In the genomic region with DNA sequence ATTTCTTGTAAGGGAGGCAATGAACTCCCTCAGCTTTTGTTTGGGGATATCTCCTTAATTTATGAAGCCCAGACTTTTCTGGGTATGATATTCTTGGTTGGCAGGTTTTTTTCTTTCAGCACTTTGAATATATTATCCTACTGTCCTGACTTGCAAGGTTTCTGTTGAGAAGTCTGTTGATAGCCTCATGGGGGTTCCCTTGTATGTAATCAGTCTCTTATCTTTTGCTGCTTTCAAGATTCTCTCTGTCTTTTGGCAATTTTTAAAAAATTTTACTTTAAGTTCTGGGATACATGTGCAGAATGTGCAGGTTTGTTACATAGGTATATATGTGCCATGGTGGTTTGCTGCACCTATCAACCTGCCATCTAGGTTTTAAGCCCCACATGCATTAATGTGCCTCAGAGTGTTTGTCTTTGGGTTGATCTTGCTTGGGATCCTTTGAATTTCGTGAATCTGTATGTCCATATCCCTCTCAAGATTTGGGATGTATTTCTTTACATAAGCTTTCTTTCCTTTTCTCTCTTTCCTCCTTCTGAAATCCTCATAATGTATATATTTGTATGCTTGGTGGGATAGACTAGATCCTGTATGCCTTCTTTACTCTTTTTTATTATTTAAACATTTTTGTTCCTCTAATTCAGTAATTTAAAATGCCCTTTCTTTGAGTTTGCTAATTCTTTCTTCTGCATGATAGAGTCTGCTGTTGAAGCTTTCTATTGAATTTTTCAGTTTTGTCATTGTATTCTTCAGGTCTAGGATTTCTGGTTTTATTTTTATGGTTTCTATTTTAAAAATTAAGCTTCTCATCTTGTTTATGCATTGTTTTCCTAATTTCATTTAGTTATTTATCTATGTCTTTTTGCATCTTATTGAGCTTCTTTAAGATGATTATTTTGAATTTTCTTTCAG, we compare ENCODE assay signal across 11 cellular contexts. TPM values are rescaled to one million over a fixed set of nuclear protein-coding genes. Genes with fewer than 3 reads are reported as not detected.
"Had no signal": no experiment of that assay in that cellular context is flagged by ENCODE, and none has a peak within 500 bp of the region (broad histone marks: within the 10 kb centered on the region; RNA-seq: fewer than 3 reads in every experiment).

No MANE protein-coding gene starts in this region.

- H3K4me3 ChIP-seq: GM23248, HAP-1 had no signal

- FAIRE-seq: HTR-8/SVneo had no signal

- H2AFZ ChIP-seq: GM23248 had no signal

- H3K4me1 ChIP-seq: HAP-1 had no signal

- H3K27ac ChIP-seq: GM23248 had no signal

- H3K4me1 Mint-ChIP-seq: IgD-negative memory B cell had no signal

- H3K36me3 ChIP-seq: HAP-1 had no signal

- H3K27ac Mint-ChIP-seq: HFFc6, IgD-negative memory B cell had no signal

- H3K9me3 ChIP-seq: HAP-1 had no signal

- DNase-seq: GM23248, GOT3, H7, HFFc6, Kasumi-1, KG1 had no signal

- H3K4me3 Mint-ChIP-seq: HFFc6, IgD-negative memory B cell had no signal

- H3K9ac ChIP-seq: GM23248 had no signal

RNA-seq across cellular contexts. Expression of a gene that starts 5.2 kb away (rescaled TPM):
- total RNA-seq: GM23248, H4, H7, HFFc6, HT-29 had no signal
- polyA plus RNA-seq: GM23248, IgD-negative memory B cell had no signal

RNA-seq across cellular contexts. Expression of a gene that starts 11.6 kb away (rescaled TPM):
- total RNA-seq: GM23248, H4, H7, HFFc6, HT-29 had no signal
- polyA plus RNA-seq: GM23248, IgD-negative memory B cell had no signal

RNA-seq across cellular contexts. Expression of a gene that starts 22.0 kb away (rescaled TPM):
- total RNA-seq: GM23248, H4, H7, HFFc6, HT-29 had no signal
- polyA plus RNA-seq: GM23248, IgD-negative memory B cell had no signal

RNA-seq across cellular contexts. Expression of a gene that starts 39.4 kb away (rescaled TPM):
- total RNA-seq: GM23248, H4, H7, HFFc6, HT-29 had no signal
- polyA plus RNA-seq: GM23248, IgD-negative memory B cell had no signal

RNA-seq across cellular contexts. Expression of a gene that starts 56.8 kb away (rescaled TPM):
- total RNA-seq: GM23248, H4, H7, HFFc6, HT-29 had no signal
- polyA plus RNA-seq: GM23248, IgD-negative memory B cell had no signal
